In the genomic region with DNA sequence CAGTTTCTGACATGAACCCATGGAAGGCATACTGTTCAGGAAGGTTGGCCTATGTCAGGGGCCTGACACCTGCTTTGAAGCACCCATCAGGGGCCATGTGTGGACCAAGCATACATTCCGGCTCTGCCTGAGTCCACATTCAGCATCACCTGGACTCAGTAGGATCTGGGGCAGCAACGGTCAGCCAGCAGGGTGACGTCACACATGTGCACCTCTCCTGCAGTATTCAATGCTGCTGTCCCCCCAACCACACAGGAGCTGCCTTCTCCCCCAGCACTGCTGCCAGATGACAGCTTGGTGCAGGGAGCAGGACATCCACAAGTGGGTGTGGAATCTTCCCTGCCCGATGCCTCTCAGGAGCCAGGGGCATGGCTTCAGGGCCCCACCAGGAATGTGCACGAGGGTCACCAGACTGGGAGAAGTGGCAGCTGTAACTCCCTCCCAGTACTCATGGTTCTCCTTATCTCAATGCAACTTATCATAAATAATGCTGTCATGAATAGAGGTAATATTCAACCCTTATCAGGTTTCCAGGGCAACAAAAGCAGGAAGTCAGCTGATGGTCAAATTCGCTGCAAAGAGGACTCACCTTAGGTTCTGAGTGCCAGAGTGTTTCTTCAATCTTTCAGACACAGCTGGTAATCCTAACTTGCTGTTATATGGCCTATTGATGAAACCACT, we compare ENCODE assay signal across 34 cellular contexts.
"Had no signal": no experiment of that assay in that cellular context is flagged by ENCODE, and none has a peak within 500 bp of the region (broad histone marks: within the 10 kb centered on the region; RNA-seq: fewer than 3 reads in every experiment).

No MANE protein-coding gene starts in this region.

- H3K36me3 ChIP-seq: ascending aorta, breast epithelium, MG63 had no signal

- DNase-seq: activated CD4-positive, alpha-beta T cell treated with anti-CD3 and anti-CD28 coated beads, Interleukin-2, amount 10 ng/mL, durations not matched to agents 24 days and 14 days; activated CD4-positive, alpha-beta T cell treated with anti-CD3 and anti-CD28 coated beads, Interleukin-2, amount 50 U/mL, for 4 hours; activated CD8-positive, alpha-beta T cell treated with anti-CD3 and anti-CD28 coated beads for 36 hours; activated effector memory CD4-positive, alpha-beta T cell treated with anti-CD3 and anti-CD28 coated beads, Interleukin-2, amount 50 U/mL, for 16 hours; activated naive CD4-positive, alpha-beta T cell; activated naive CD4-positive, alpha-beta T cell treated with anti-CD3 and anti-CD28 coated beads, Interleukin-2, amount 50 U/mL, for 16 hours; activated naive CD8-positive, alpha-beta T cell treated with anti-CD3 and anti-CD28 coated beads for 36 hours; activated T-cell treated with anti-CD3 and anti-CD28 coated beads, Interleukin-2, amount 50 U/mL, for 1 hour; activated T-cell treated with anti-CD3 and anti-CD28 coated beads, Interleukin-2, amount 50 U/mL, for 72 hours; amniotic stem cell; Kasumi-1; KG1; MG63; NCI-H1048; NCI-H1105 treated with DMSO at 0.1 percent for 48 hours; NCI-H1436; NCI-H187; NCI-H2029 treated with DMSO at 0.1 percent for 48 hours; NCI-H2107; NCI-H2171; NCI-H510A; NCI-H526; NCI-H748 treated with DMSO at 0.1 percent for 48 hours; NK-92 treated with Interleukin-12 subunit alpha and Interleukin-12 subunit beta, amount 100 ng/mL, for 24 hours; PC-9; SIG-M5; SW 1271 had no signal

- H3K9me3 ChIP-seq: ascending aorta, MG63 had no signal

- H3K27me3 ChIP-seq: ascending aorta, breast epithelium, MG63 had no signal

- H3K27ac ChIP-seq: ascending aorta, breast epithelium, PC-9, RWPE1 had no signal

- FAIRE-seq: RCC 7860, TTC549 had no signal

- H2AFZ ChIP-seq: PC-9 had no signal

- H3K4me2 ChIP-seq: PC-9 had no signal

- H3K4me1 ChIP-seq: ascending aorta, breast epithelium had no signal

- H3K4me3 ChIP-seq: ascending aorta, breast epithelium, MG63, PC-9 had no signal

- ATAC-seq: activated CD8-positive, alpha-beta T cell treated with anti-CD3 and anti-CD28 coated beads for 36 hours; activated T-cell treated with anti-CD3 and anti-CD28 coated beads, Interleukin-2, amount 50 U/mL, for 72 hours; activated T-helper 17 cell treated with anti-CD3 and anti-CD28 coated beads, Interleukin-2, amount 50 U/mL, for 72 hours; Right ventricle myocardium inferior had no signal
